Comparison of ENCODE assay signal across 16 cellular contexts in the genomic region with DNA sequence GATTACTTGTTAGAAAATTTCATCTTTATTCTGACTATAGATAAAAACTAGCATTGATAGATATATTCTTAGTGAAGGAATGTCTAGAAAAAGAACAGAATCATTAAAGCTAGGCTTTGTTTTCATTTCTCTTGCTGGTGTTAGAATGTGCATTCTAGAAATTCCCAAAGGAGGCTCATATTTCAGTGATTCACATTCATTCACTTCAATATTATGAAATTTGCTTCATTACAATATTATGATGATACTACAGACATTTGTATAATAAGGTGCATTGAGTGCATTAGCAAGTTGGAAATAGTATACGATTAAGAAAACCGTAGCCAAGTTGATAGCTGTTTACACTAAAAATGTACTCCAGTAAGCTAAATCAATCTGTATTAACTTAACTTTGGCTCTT.
A peak's percentile ranks its signal among the peaks of the same experiment; 100 is the strongest.
DNase-seq lines count a peak whose midpoint lies in the region; ATAC-seq, FAIRE-seq and TF ChIP-seq lines count a peak whose summit lies in the region.
"Had no signal": no experiment of that assay in that cellular context is flagged by ENCODE, and none has a peak within 500 bp of the region (broad histone marks: within the 10 kb centered on the region; RNA-seq: fewer than 3 reads in every experiment).

No MANE protein-coding gene starts in this region.

- TF ChIP-seq CTCF in bronchial epithelial cell (IDR thresholded peaks at IDR 0.05; ENCODE audit: insufficient read depth, low read length, severe bottlenecking): no peak
- no peak for TF ChIP-seq CTCF in right lobe of liver (IDR thresholded peaks at IDR 0.05)
- no peak for TF ChIP-seq CTCF in GM20000 (IDR thresholded peaks at IDR 0.05; ENCODE audit: extremely low read depth, missing control alignments)

- H3K36me3 ChIP-seq in bronchial epithelial cell (ENCODE audit: control insufficient read depth, insufficient read depth, low read length) (no peaks in the 10 kb centered on the region), right lobe of liver (no peaks in the 10 kb centered on the region)
- H3K36me3 ChIP-seq: Peyer's patch, SJSA1 had no signal

- DNase-seq in HCEC 1CT (peak; percentile 48), bronchial epithelial cell (ENCODE audit: low read depth) (peak; percentile 38), fibroblast of peridontal ligament (ENCODE audit: extremely low read depth) (peak; percentile 46), right lobe of liver (no peak), hepatic stellate cell (ENCODE audit: low spot score) (no peak), NAMALWA (ENCODE audit: low spot score) (no peak), GM20000 (ENCODE audit: low spot score) (no peak)
- DNase-seq: COR-L47, GDM1, KG1, NCI-H1417 treated with DMSO at 0.1 percent for 48 hours, NCI-H187 treated with DMSO at 0.1 percent for 48 hours, NCI-H2227 treated with DMSO at 0.1 percent for 48 hours, Peyer's patch had no signal

- FAIRE-seq in bronchial epithelial cell (lab: Jason Lieb, UNC): no peak
- FAIRE-seq: GM19239 had no signal

- WGBS in right lobe of liver (ENCODE audit: insufficient coverage, low coverage, low lambda C conversion rate, missing lambda C conversion rate): 92% methylated on average over 2 of the region's 2 CpGs

- ATAC-seq in right lobe of liver: no peak

- H3K4me3 ChIP-seq in bronchial epithelial cell (ENCODE audit: low read depth, low read length) (no peak overlapping the region), right lobe of liver (no peak overlapping the region)
- H3K4me3 ChIP-seq: Peyer's patch, SJSA1 had no signal

- intact Hi-C loops in right lobe of liver (cut with DNase I): no loop called here

- H3K4me1 ChIP-seq in right lobe of liver: no peaks in the 10 kb centered on the region
- H3K4me1 ChIP-seq: Peyer's patch, SJSA1 had no signal

- H3K27me3 ChIP-seq in bronchial epithelial cell (ENCODE audit: control insufficient read depth, insufficient read depth, low read length): no peaks in the 10 kb centered on the region
- no peaks in the 10 kb centered on the region for H3K27me3 ChIP-seq in right lobe of liver
- H3K27me3 ChIP-seq: Peyer's patch had no signal

- H3K27ac ChIP-seq in right lobe of liver: no peak overlapping the region
- H3K27ac ChIP-seq: Peyer's patch, SJSA1 had no signal

- no peaks in the 10 kb centered on the region for H3K9me3 ChIP-seq in right lobe of liver
- H3K9me3 ChIP-seq: Peyer's patch, SJSA1 had no signal

- no peak for TF ChIP-seq POLR2A in right lobe of liver (IDR thresholded peaks at IDR 0.05)

Comparison
In these comparisons a context has a peak if more than half of its experiments do, and no peak if none do; other contexts are left out.
1. DNase-seq: peak in HCEC 1CT (single experiment), bronchial epithelial cell (single experiment) and fibroblast of peridontal ligament (single experiment); none in right lobe of liver (0 of 3), hepatic stellate cell (single experiment), NAMALWA (single experiment) and GM20000 (single experiment).